Comparison of ENCODE assay signal across 18 cellular contexts in the genomic region with DNA sequence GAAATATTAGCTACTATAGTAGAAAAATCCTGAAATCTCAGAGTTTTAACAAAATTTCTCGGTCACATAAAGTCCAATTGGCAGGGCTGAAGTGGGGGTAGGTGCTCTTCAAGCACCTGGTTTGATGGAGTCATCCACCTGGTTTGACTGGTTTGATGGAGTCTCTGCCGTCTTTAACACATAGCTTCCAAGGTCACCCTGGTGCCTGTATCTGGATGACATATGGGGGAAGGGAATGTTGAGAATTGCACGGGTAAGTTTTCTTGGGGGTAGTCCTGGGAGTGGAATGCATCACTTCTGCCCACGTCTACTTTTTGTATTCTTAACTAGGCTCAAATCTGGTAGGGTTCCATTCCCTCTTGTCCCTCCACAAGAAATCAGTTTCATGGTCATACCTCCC.
DNase-seq lines count a peak whose midpoint lies in the region; ATAC-seq and TF ChIP-seq lines count a peak whose summit lies in the region.
"Had no signal": no experiment of that assay in that cellular context is flagged by ENCODE, and none has a peak within 500 bp of the region (broad histone marks: within the 10 kb centered on the region; RNA-seq: fewer than 3 reads in every experiment).

No MANE protein-coding gene starts in this region.

- H4K5ac ChIP-seq in mesendoderm (ENCODE audit: low read length), result no peak overlapping the region

- H3K4me1 ChIP-seq in mesendoderm (ENCODE audit: control insufficient read depth, low read depth, low read length), result no peaks in the 10 kb centered on the region
- H3K4me1 ChIP-seq in tibial artery, result no peaks in the 10 kb centered on the region
- no peaks in the 10 kb centered on the region for H3K4me1 ChIP-seq in PC-3 (ENCODE audit: insufficient read depth, low read length)
- H3K4me1 ChIP-seq: BE2C had no signal

- CTCF ChIA-PET in PC-3 (lab: Charles Lee), result no interaction called here

- no peaks in the 10 kb centered on the region for H3K27me3 ChIP-seq in mesendoderm (ENCODE audit: insufficient read depth, low read length, poor library complexity)
- H3K27me3 ChIP-seq in tibial artery, result no peaks in the 10 kb centered on the region
- peaks cover 41% of the 10 kb centered on the region for H3K27me3 ChIP-seq in PC-3 (ENCODE audit: low read length)
- H3K27me3 ChIP-seq: BE2C had no signal

- H2AFZ ChIP-seq in PC-3 (ENCODE audit: low read length), result no peak overlapping the region

- H3K18ac ChIP-seq in mesendoderm (ENCODE audit: low read length), result no peak overlapping the region

- BruUV-seq in PC-3 (replicated peaks; lab: Mats Ljungman, UMichigan), result no TSS peak

- H3F3A ChIP-seq in PC-3 (ENCODE audit: low read length, unreplicated experiment), result no peaks in the 10 kb centered on the region

- TF ChIP-seq CTCF in LNCaP clone FGC (IDR thresholded peaks at IDR 0.05; ENCODE audit: control insufficient read depth, extremely low read depth, insufficient read depth) (no peak), epithelial cell of esophagus (IDR thresholded peaks at IDR 0.05; ENCODE audit: insufficient read depth, low read depth, low read length, missing control alignments) (no peak), tibial artery (IDR thresholded peaks at IDR 0.05) (no peak), PC-3 (conservative IDR thresholded peaks at IDR 0.05; ENCODE audit: low read depth, low read length) (no peak), GM13977 (IDR thresholded peaks at IDR 0.05; ENCODE audit: extremely low read depth, insufficient read depth, missing control alignments) (no peak)

- no peak for ATAC-seq in PC-3

- H3K79me1 ChIP-seq in mesendoderm (ENCODE audit: low read length), result no peaks in the 10 kb centered on the region

- H4K8ac ChIP-seq in mesendoderm (ENCODE audit: low read depth, low read length), result no peak overlapping the region

- no peaks in the 10 kb centered on the region for H3K79me2 ChIP-seq in mesendoderm (ENCODE audit: control insufficient read depth, insufficient read depth, low read length)
- H3K79me2 ChIP-seq in PC-3 (ENCODE audit: low read length), result no peaks in the 10 kb centered on the region

- H3K27ac ChIP-seq in mesendoderm (ENCODE audit: low read depth, low read length), result no peak overlapping the region
- H3K27ac ChIP-seq in tibial artery, result no peak overlapping the region
- H3K27ac ChIP-seq in PC-3 (ENCODE audit: low read length), result no peak overlapping the region

- no peak overlapping the region for H2BK15ac ChIP-seq in mesendoderm (replicated peaks; ENCODE audit: low read depth)

- H3K9me2 ChIP-seq in PC-3 (replicated peaks; ENCODE audit: low read length), result no peaks in the 10 kb centered on the region

- DNase-seq in LNCaP clone FGC (ENCODE audit: low read depth) (peak; percentile 4), epithelial cell of esophagus (ENCODE audit: low read depth) (peak; percentile 9), mesendoderm (peak; percentile 60), tibial artery (no peak), NCI-H2171 treated with DMSO at 0.1 percent for 48 hours (lab: John Stamatoyannopoulos, UW) (no peak), PC-3 (no peak), GM13977 (ENCODE audit: low spot score) (no peak)
- DNase-seq: ACHN; BE2C; C1 segment of cervical spinal cord; CD4-positive, CD25-positive, alpha-beta regulatory T cell; CD8-positive, alpha-beta memory T cell; COR-L47; DND-41; EL; H9; IMR-90 had no signal

- no CpG with 5 or more reads among the region's 4 CpGs for WGBS in mesendoderm (ENCODE audit: extremely low coverage, insufficient coverage, low lambda C conversion rate)

- no peak overlapping the region for H3K4ac ChIP-seq in mesendoderm (ENCODE audit: low read depth, low read length)

- no peak overlapping the region for H2AK5ac ChIP-seq in mesendoderm (ENCODE audit: low read length)

- POLR2A ChIA-PET in PC-3 (lab: Charles Lee; ENCODE audit: unreplicated experiment), result no interaction called here

- in situ Hi-C loops in GM13977 (cut with MboI; ENCODE audit: low pct_unique_long_range_greater_than_20kb, low sequenced_read_pairs, unreplicated experiment), result no loop called here

- H3K23ac ChIP-seq in mesendoderm (ENCODE audit: low read length), result no peak overlapping the region

- no peaks in the 10 kb centered on the region for H3K36me3 ChIP-seq in mesendoderm (ENCODE audit: control insufficient read depth, insufficient read depth, low read length)
- no peaks in the 10 kb centered on the region for H3K36me3 ChIP-seq in tibial artery
- H3K36me3 ChIP-seq in PC-3 (ENCODE audit: low read depth, low read length), result no peaks in the 10 kb centered on the region
- H3K36me3 ChIP-seq: BE2C had no signal

- intact Hi-C loops in tibial artery (cut with DNase I; ENCODE audit: low total_unique reads) (no loop called here), PC-3 (cut with micrococcal nuclease) (no loop called here)

- H3K4me2 ChIP-seq in mesendoderm (ENCODE audit: low read length) (no peak overlapping the region), PC-3 (ENCODE audit: low read length) (no peak overlapping the region)

- no peaks in the 10 kb centered on the region for H4K20me1 ChIP-seq in PC-3 (ENCODE audit: low read length)

- no peak overlapping the region for H2BK5ac ChIP-seq in mesendoderm (ENCODE audit: low read length)

- no peak overlapping the region for H2BK120ac ChIP-seq in mesendoderm (ENCODE audit: low read depth, low read length)

- H3K4me3 ChIP-seq in LNCaP clone FGC (ENCODE audit: low read depth, low read length), result no peak overlapping the region
- H3K4me3 ChIP-seq in epithelial cell of esophagus (ENCODE audit: low read length), result no peak overlapping the region
- H3K4me3 ChIP-seq in mesendoderm (ENCODE audit: low read length), result no peak overlapping the region
- H3K4me3 ChIP-seq in tibial artery, result no peak overlapping the region
- no peak overlapping the region for H3K4me3 ChIP-seq in PC-3 (ENCODE audit: low read length)
- H3K4me3 ChIP-seq: GM12878 had no signal

- H3K56ac ChIP-seq in mesendoderm (ENCODE audit: low read length), result no peak overlapping the region

- H3K9me3 ChIP-seq in tibial artery (no peaks in the 10 kb centered on the region), PC-3 (ENCODE audit: low read length) (no peaks in the 10 kb centered on the region)
- H3K9me3 ChIP-seq: BE2C had no signal

- no peak overlapping the region for H3K9ac ChIP-seq in mesendoderm (ENCODE audit: low read length)
- no peak overlapping the region for H3K9ac ChIP-seq in PC-3 (ENCODE audit: low read length)

Comparison
In these comparisons a context has a peak if more than half of its experiments do, and no peak if none do; other contexts are left out.
1. DNase-seq: peak in LNCaP clone FGC (single experiment), epithelial cell of esophagus (single experiment) and mesendoderm (single experiment); none in tibial artery (0 of 2), NCI-H2171 treated with DMSO at 0.1 percent for 48 hours (single experiment), PC-3 (single experiment) and GM13977 (single experiment).